ENCODE assay signal across 11 cellular contexts in the genomic region with DNA sequence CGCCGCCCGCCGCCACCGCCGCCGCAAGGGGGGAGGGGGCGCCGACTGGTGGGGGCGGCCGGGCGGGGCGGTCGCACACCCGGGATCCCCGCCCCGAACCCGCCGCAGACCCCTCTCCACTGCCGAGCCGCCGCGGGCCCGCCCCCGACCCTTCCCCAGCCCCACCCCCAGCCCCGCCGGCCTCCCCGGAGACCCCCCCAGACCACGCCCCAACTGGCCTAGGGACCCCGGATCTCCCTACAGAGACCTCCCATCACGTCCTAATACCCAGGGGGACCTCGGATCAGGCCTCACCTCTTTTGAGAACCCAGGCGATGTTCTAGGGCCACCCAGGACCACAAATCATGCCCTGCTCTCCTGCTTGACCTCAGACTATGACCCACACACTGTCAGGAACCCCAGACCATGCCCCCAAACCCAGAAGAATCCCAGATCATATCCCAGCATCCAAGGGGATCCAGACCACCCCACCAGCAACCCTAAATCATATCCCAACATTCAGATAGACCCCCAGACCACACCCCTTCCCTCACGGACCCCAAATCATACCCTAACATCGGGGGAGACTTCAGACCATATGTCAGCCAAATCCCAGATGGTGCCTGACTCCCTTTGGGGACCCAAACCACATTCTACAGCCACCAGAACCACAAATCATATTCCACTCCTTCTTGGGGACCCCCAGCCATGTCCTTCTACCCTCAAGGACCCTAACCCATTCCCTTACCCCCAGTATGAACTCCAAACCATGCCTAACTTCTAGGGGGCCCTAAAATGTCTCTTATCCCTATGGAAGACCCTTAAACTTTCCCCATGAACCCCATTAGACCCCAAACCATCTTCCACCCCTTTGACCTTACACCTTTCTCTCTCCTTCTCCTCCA. TPM values are rescaled to one million over a fixed set of nuclear protein-coding genes. Genes with fewer than 3 reads are reported as not detected.
DNase-seq lines count a peak whose midpoint lies in the region; ATAC-seq and TF ChIP-seq lines count a peak whose summit lies in the region.
"Had no signal": no experiment of that assay in that cellular context is flagged by ENCODE, and none has a peak within 500 bp of the region (broad histone marks: within the 10 kb centered on the region; RNA-seq: fewer than 3 reads in every experiment).

No MANE protein-coding gene starts in this region.

- H3K4me1 Mint-ChIP-seq in endothelial cell (ENCODE audit: unreplicated experiment), result peaks cover 12% of the 10 kb centered on the region

- H2AFZ ChIP-seq in SK-N-SH (ENCODE audit: low read depth) (no peak overlapping the region), OCI-LY3 (ENCODE audit: low read depth, low read length) (peak overlapping the region; percentile 75; the same call in 1 of the 2 replicates)

- 45% methylated on average over 4 of the region's 35 CpGs for WGBS in SK-N-SH (ENCODE audit: low lambda C conversion rate)

- CTCF ChIA-PET in SK-N-SH (lab: Yijun Ruan, JAX), result no interaction called here

- no peak for TF ChIP-seq RAD21 in SK-N-SH (IDR thresholded peaks at IDR 0.05; ENCODE audit: low read length)

- no peak overlapping the region for H3K27ac Mint-ChIP-seq in endothelial cell (ENCODE audit: unreplicated experiment)

- peak; percentile 95 for DNase-seq in SK-N-SH
- no peak for DNase-seq in endothelial cell (ENCODE audit: low spot score)
- no peak for DNase-seq in occipital lobe (lab: John Stamatoyannopoulos, UW)
- no peak for DNase-seq in GDM1 (lab: John Stamatoyannopoulos, UW)
- DNase-seq: left cardiac atrium, NCI-H774 had no signal

- H3K27ac ChIP-seq in SK-N-SH (ENCODE audit: low read depth in 2 of 2, low read length in 1 of 2) (no peak overlapping the region), OCI-LY3 (ENCODE audit: low read length) (no peak overlapping the region), skin epidermis (peak overlapping the region in 1 of 21 experiments; percentile 47)

- no peaks in the 10 kb centered on the region for H3K9me2 ChIP-seq in SK-N-SH

- H3K9ac ChIP-seq in SK-N-SH, result no peak overlapping the region
- no peak overlapping the region; the same call in 1 of the 2 replicates for H3K9ac ChIP-seq in OCI-LY3 (ENCODE audit: low read length)

- no peaks in the 10 kb centered on the region for H3K27me3 ChIP-seq in SK-N-SH (ENCODE audit: insufficient read depth)
- no peaks in the 10 kb centered on the region for H3K27me3 ChIP-seq in OCI-LY3 (ENCODE audit: low read depth, low read length)

- H3K4me3 ChIP-seq in SK-N-SH (ENCODE audit: low read depth in 2 of 2, low read length in 1 of 2) (peak overlapping the region in 1 of 2 experiments; percentile 18; a peak in 1 of 4 replicates), OCI-LY3 (ENCODE audit: low read length) (peak overlapping the region; percentile 59), skin epidermis (peak overlapping the region in 5 of 7 experiments; percentile 20 to 60 (median 48))

- peaks cover 12% of the 10 kb centered on the region for H3K36me3 Mint-ChIP-seq in endothelial cell (ENCODE audit: low read depth, unreplicated experiment)

- no peak for ATAC-seq in SK-N-SH treated with all-trans-retinoic acid at 6 μM for 48 hours
- ATAC-seq in GM18520 (IDR thresholded peaks at IDR 0.05; ENCODE audit: unreplicated experiment), result no peak

- H3K4me2 ChIP-seq in SK-N-SH (no peak overlapping the region), OCI-LY3 (ENCODE audit: low read length) (peak overlapping the region; percentile 58)

- no peaks in the 10 kb centered on the region for H3F3A ChIP-seq in SK-N-SH (replicated peaks; ENCODE audit: insufficient read depth)

- no peaks in the 10 kb centered on the region for H3K9me3 Mint-ChIP-seq in endothelial cell (ENCODE audit: unreplicated experiment)

- no peaks in the 10 kb centered on the region for H3K36me3 ChIP-seq in SK-N-SH (replicated peaks in 1 of 2; ENCODE audit: control insufficient read depth in 1 of 2, insufficient read depth in 2 of 2, low read length in 1 of 2)
- peaks cover 4% of the 10 kb centered on the region for H3K36me3 ChIP-seq in OCI-LY3 (replicated peaks; ENCODE audit: low read depth, low read length)

- H4K20me1 ChIP-seq in SK-N-SH (ENCODE audit: insufficient read depth), result no peaks in the 10 kb centered on the region
- 0 out of 2 replicates have a peak, but pooled peaks cover 3% of the 10 kb centered on the region for H4K20me1 ChIP-seq in OCI-LY3 (ENCODE audit: insufficient read depth, low read length)

- POLR2A ChIA-PET in SK-N-SH (lab: Yijun Ruan, JAX), result no interaction called here

- H3K27me3 Mint-ChIP-seq in endothelial cell (ENCODE audit: unreplicated experiment), result peaks cover 23% of the 10 kb centered on the region

- H3K4me3 Mint-ChIP-seq in endothelial cell (ENCODE audit: unreplicated experiment), result peak overlapping the region; percentile 88

- H3K79me2 ChIP-seq in SK-N-SH (ENCODE audit: insufficient read depth) (no peaks in the 10 kb centered on the region), OCI-LY3 (ENCODE audit: low read length) (peaks cover 13% of the 10 kb centered on the region)

- no peak for TF ChIP-seq EP300 in SK-N-SH (IDR thresholded peaks at IDR 0.05; ENCODE audit: borderline replicate concordance in 1 of 2, low read depth in 1 of 2, low read length in 1 of 2)

- TF ChIP-seq CTCF in SK-N-SH (IDR thresholded peaks at IDR 0.05) (no peak), OCI-LY3 (IDR thresholded peaks at IDR 0.05; ENCODE audit: low read depth, low read length) (no peak), endothelial cell (IDR thresholded peaks at IDR 0.05; ENCODE audit: unreplicated experiment) (no peak)

- H3K4me1 ChIP-seq in SK-N-SH (ENCODE audit: control insufficient read depth in 1 of 2, insufficient read depth in 2 of 2, low read depth in 1 of 2, low read length in 1 of 2), result peaks cover 0 to 10% of the 10 kb centered on the region in 2 experiments; a peak in 1 of 4 replicates
- peaks cover 14% of the 10 kb centered on the region for H3K4me1 ChIP-seq in OCI-LY3 (ENCODE audit: low read length)

- H3K9me3 ChIP-seq in SK-N-SH (no peaks in the 10 kb centered on the region), OCI-LY3 (ENCODE audit: insufficient read depth, low read length) (no peaks in the 10 kb centered on the region)

TF ChIP-seq in SK-N-SH, 30 proteins besides CTCF, POLR2A, EP300 and RAD21:
- TF ChIP-seq TEAD4 (IDR thresholded peaks at IDR 0.05; ENCODE audit: borderline replicate concordance, insufficient read depth) (no peak), FOSL2 (IDR thresholded peaks at IDR 0.05; ENCODE audit: borderline replicate concordance, low read depth) (no peak)

TF ChIP-seq in SK-N-SH treated with all-trans-retinoic acid at 6 μM for 48 hours, 23 proteins besides CTCF, POLR2A, EP300 and RAD21:
- TF ChIP-seq ZFP30 (CRISPR knock-in tag; IDR thresholded peaks at IDR 0.05) (no peak), SNAI2 (CRISPR knock-in tag; IDR thresholded peaks at IDR 0.05) (no peak), ZC3H10 (CRISPR knock-in tag; IDR thresholded peaks at IDR 0.05) (no peak), BACH2 (CRISPR knock-in tag; IDR thresholded peaks at IDR 0.05; ENCODE audit: borderline replicate concordance) (no peak), ESRRG (CRISPR knock-in tag; IDR thresholded peaks at IDR 0.05) (no peak), GLIS3 (CRISPR knock-in tag; IDR thresholded peaks at IDR 0.05) (no peak)

RNA-seq across cellular contexts. Expression of gene LRFN1, which starts 0.5 kb away (rescaled TPM):
- polyA plus RNA-seq in SK-N-SH (2012; rRNA removed), result 0.80 and 2.7 TPM in 2 replicates
- polyA plus RNA-seq in SK-N-SH (2012; cell fraction: cytosol; rRNA removed), result 1.3 and 2.0 TPM in 2 replicates
- 1.9 and 2.6 TPM in 2 replicates for polyA plus RNA-seq in SK-N-SH (2012; cell fraction: nucleus; rRNA removed)
- total RNA-seq in endothelial cell (ENCODE audit: unreplicated experiment), result 0.33 TPM
- 6.9 TPM for total RNA-seq in occipital lobe

RNA-seq across cellular contexts. Expression of gene GMFG, which starts 14.7 kb away (rescaled TPM):
- 0.21 TPM in 1 of 2 replicates, not detected in the other for polyA plus RNA-seq in SK-N-SH (2012; rRNA removed)
- 0.13 and 0.18 TPM in 2 replicates for polyA plus RNA-seq in SK-N-SH (2012; cell fraction: cytosol; rRNA removed)
- polyA plus RNA-seq in SK-N-SH (2012; cell fraction: nucleus; rRNA removed), result 0.17 TPM in 1 of 2 replicates, not detected in the other
- total RNA-seq in endothelial cell (ENCODE audit: unreplicated experiment) (36.2 TPM), occipital lobe (5.3 TPM)

RNA-seq across cellular contexts. Expression of gene SAMD4B, which starts 21.0 kb away (rescaled TPM):
- 62.2 and 83.0 TPM in 2 replicates for polyA plus RNA-seq in SK-N-SH (2012; rRNA removed)
- 34.4 and 54.8 TPM in 2 replicates for polyA plus RNA-seq in SK-N-SH (2012; cell fraction: cytosol; rRNA removed)
- 126 and 148 TPM in 2 replicates for polyA plus RNA-seq in SK-N-SH (2012; cell fraction: nucleus; rRNA removed)
- 127 TPM for total RNA-seq in endothelial cell (ENCODE audit: unreplicated experiment)
- 18.7 TPM for total RNA-seq in occipital lobe

RNA-seq across cellular contexts. Expression of gene IFNL1, which starts 25.0 kb away (rescaled TPM):
- not detected in 2 replicates for polyA plus RNA-seq in SK-N-SH (2012; rRNA removed)
- polyA plus RNA-seq in SK-N-SH (2012; cell fraction: cytosol; rRNA removed), result not detected in 2 replicates
- polyA plus RNA-seq in SK-N-SH (2012; cell fraction: nucleus; rRNA removed), result not detected in 2 replicates
- not detected for total RNA-seq in endothelial cell (ENCODE audit: unreplicated experiment)
- total RNA-seq in occipital lobe, result not detected
- total RNA-seq: HT1080, left cardiac atrium had no signal

RNA-seq across cellular contexts. Expression of gene IFNL2, which starts 53.0 kb away (rescaled TPM):
- not detected in 2 replicates for polyA plus RNA-seq in SK-N-SH (2012; rRNA removed)
- polyA plus RNA-seq in SK-N-SH (2012; cell fraction: cytosol; rRNA removed), result not detected in 2 replicates
- polyA plus RNA-seq in SK-N-SH (2012; cell fraction: nucleus; rRNA removed), result not detected in 2 replicates
- total RNA-seq in endothelial cell (ENCODE audit: unreplicated experiment), result not detected
- total RNA-seq in occipital lobe, result not detected
- total RNA-seq: HT1080, left cardiac atrium had no signal
